ENCODE assay signal across 17 cellular contexts in genomic region chr10:24451325-24451820, GRCh38.
A peak's percentile ranks its signal among the peaks of the same experiment; 100 is the strongest.
DNase-seq lines count a peak whose midpoint lies in the region; ATAC-seq and TF ChIP-seq lines count a peak whose summit lies in the region.
"Had no signal": no experiment of that assay in that cellular context is flagged by ENCODE, and none has a peak within 500 bp of the region (broad histone marks: within the 10 kb centered on the region; RNA-seq: fewer than 3 reads in every experiment).

No MANE protein-coding gene starts in this region.

- H3K4me1 Mint-ChIP-seq in MCF 10A (ENCODE audit: insufficient read depth, unreplicated experiment) (peaks cover 19% of the 10 kb centered on the region), WTC11 (peaks cover 43% of the 10 kb centered on the region)
- H3K4me1 Mint-ChIP-seq: IgD-negative memory B cell had no signal

- intact Hi-C loops in breast epithelium (cut with DNase I; ENCODE audit: low total_unique reads) = no loop called here
- intact Hi-C loops in MCF 10A (cut with micrococcal nuclease) = no loop called here
- intact Hi-C loops in left ventricle myocardium superior (cut with micrococcal nuclease) = no loop called here

- BruUV-seq in MCF 10A (replicated peaks; lab: Mats Ljungman, UMichigan) = no TSS peak

- CTCF ChIA-PET in MCF 10A (lab: Yijun Ruan, JAX) = interaction anchor here (0.6 to 1.2 kb wide), 4 partner anchors 10 to 215 kb away, joined by 3 read pairs; no protein-coding TSS in a partner anchor
- CTCF ChIA-PET in WTC11 (lab: Charles Lee) = interaction anchor here (1.1 to 1.3 kb wide), 2 partner anchors 62 to 101 kb away, joined by 3 to 5 read pairs; no protein-coding TSS in a partner anchor

- H3K4me1 ChIP-seq in breast epithelium (peaks cover 0 to 16% of the 10 kb centered on the region in 2 donors), thoracic aorta (ENCODE audit: control insufficient read depth in 1 of 2, low read depth in 2 of 2) (peaks cover 13 to 30% of the 10 kb centered on the region in 2 donors)

- no peaks in the 10 kb centered on the region for H3K27me3 Mint-ChIP-seq in MCF 10A (ENCODE audit: insufficient read depth, unreplicated experiment)
- peaks cover 3% of the 10 kb centered on the region; the same call in 1 of the 2 replicates for H3K27me3 Mint-ChIP-seq in WTC11 (ENCODE audit: low read depth)

- ATAC-seq in WTC11 = peak; percentile 86
- ATAC-seq in left ventricle myocardium superior = peak; percentile 49
- no peak for ATAC-seq in thoracic aorta (ENCODE audit: insufficient number of reproducible peaks, low FRiP score, low read depth)
- ATAC-seq in HG03439 (IDR thresholded peaks at IDR 0.05; ENCODE audit: unreplicated experiment) = no peak
- no peak for ATAC-seq in GM19463 (IDR thresholded peaks at IDR 0.05; ENCODE audit: unreplicated experiment)
- ATAC-seq: GM12878 had no signal

- H3K9me3 ChIP-seq in breast epithelium (no peaks in the 10 kb centered on the region), thoracic aorta (no peaks in the 10 kb centered on the region)
- H3K9me3 ChIP-seq: upper lobe of left lung had no signal

- DNase-seq in breast epithelium (ENCODE audit: low spot score in 2 of 2) (no peak), MCF 10A (ENCODE audit: unreplicated experiment) (no peak), WTC11 (ENCODE audit: low spot score) (no peak), left ventricle myocardium superior (no peak), thoracic aorta (ENCODE audit: low spot score) (no peak), HPDE6-E6E7 (ENCODE audit: extremely low spot score) (no peak)
- DNase-seq: ACHN; activated CD4-positive, alpha-beta T cell treated with anti-CD3 and anti-CD28 coated beads for 48 hours; DMS79; foreskin melanocyte; NCI-H1694 treated with DMSO at 0.1 percent for 48 hours; NCI-H774; upper lobe of left lung had no signal

- H3K36me3 ChIP-seq in breast epithelium (no peaks in the 10 kb centered on the region), thoracic aorta (no peaks in the 10 kb centered on the region)
- H3K36me3 ChIP-seq: upper lobe of left lung had no signal

- H3K4me3 Mint-ChIP-seq in MCF 10A (ENCODE audit: unreplicated experiment) = no peak overlapping the region
- H3K4me3 Mint-ChIP-seq in WTC11 = no peak overlapping the region
- H3K4me3 Mint-ChIP-seq: IgD-negative memory B cell had no signal

- H3K4me3 ChIP-seq in breast epithelium (peak overlapping the region in 2 of 3 donors; percentile 9 to 39), thoracic aorta (peak overlapping the region; percentile 22)
- H3K4me3 ChIP-seq: GM12878, upper lobe of left lung had no signal

- TF ChIP-seq POLR2A in breast epithelium (IDR thresholded peaks at IDR 0.05) = no peak

- H3K9me3 Mint-ChIP-seq in MCF 10A (ENCODE audit: unreplicated experiment) (no peaks in the 10 kb centered on the region), WTC11 (no peaks in the 10 kb centered on the region)

- no peaks in the 10 kb centered on the region for H3K27me3 ChIP-seq in breast epithelium
- no peaks in the 10 kb centered on the region for H3K27me3 ChIP-seq in thoracic aorta (replicated peaks; ENCODE audit: insufficient read depth)
- H3K27me3 ChIP-seq: upper lobe of left lung had no signal

- H3K27ac Mint-ChIP-seq in MCF 10A (ENCODE audit: low read depth, unreplicated experiment) (no peak overlapping the region), WTC11 (no peak overlapping the region)
- H3K27ac Mint-ChIP-seq: IgD-negative memory B cell had no signal

- peaks cover 30% of the 10 kb centered on the region for H3K36me3 Mint-ChIP-seq in MCF 10A (ENCODE audit: insufficient read depth, unreplicated experiment)
- no peaks in the 10 kb centered on the region for H3K36me3 Mint-ChIP-seq in WTC11
- H3K36me3 Mint-ChIP-seq: IgD-negative memory B cell had no signal

- TF ChIP-seq CTCF in breast epithelium (IDR thresholded peaks at IDR 0.05) (no peak), MCF 10A (IDR thresholded peaks at IDR 0.05; ENCODE audit: unreplicated experiment) (no peak), WTC11 (IDR thresholded peaks at IDR 0.05) (no peak), thoracic aorta (IDR thresholded peaks at IDR 0.05) (no peak)

- H3K27ac ChIP-seq in breast epithelium (peak overlapping the region; percentile 80 to 82), thoracic aorta (peak overlapping the region in 1 of 2 donors; percentile 32)
- H3K27ac ChIP-seq: upper lobe of left lung had no signal

- POLR2A ChIA-PET in MCF 10A (lab: Yijun Ruan, JAX) (interaction anchor here (1.6 to 2.6 kb wide), 3 partner anchors 10 to 40 kb away, joined by 3 to 10 read pairs (median 6); no protein-coding TSS in a partner anchor), WTC11 (lab: Charles Lee) (no interaction called here)

TF ChIP-seq in WTC11, 78 proteins besides CTCF, POLR2A, EP300 and RAD21:
- no peak for TF ChIP-seq GTF2I (CRISPR knock-in tag; conservative IDR thresholded peaks at IDR 0.05)

Comparison
In these comparisons a context has a peak if more than half of its experiments do, and no peak if none do; other contexts are left out.
1. ATAC-seq: peak in WTC11 (single experiment) and left ventricle myocardium superior (single experiment); none in thoracic aorta (single experiment), HG03439 (single experiment) and GM19463 (single experiment).